ENCODE assay signal across 14 cellular contexts in the genomic region with DNA sequence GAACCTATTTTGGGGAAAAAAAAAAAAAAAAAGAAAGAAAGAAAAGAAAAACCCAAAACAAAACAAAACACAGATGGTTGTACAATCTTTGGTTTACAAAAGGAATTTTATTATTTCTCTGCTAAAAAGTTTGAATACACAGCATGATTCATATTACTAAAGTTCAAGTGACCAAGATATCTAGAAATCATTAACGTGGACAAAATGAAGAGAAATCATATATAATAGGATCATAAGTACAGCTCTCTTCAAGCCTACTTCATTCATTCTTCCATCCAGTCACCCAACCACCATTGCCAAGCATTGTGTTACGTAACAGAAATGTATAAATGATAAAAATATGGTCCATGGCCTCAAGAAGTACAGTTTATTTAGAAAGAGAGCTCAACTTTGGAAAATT. TPM values are rescaled to one million over a fixed set of nuclear protein-coding genes. Genes with fewer than 3 reads are reported as not detected.
DNase-seq lines count a peak whose midpoint lies in the region; ATAC-seq and TF ChIP-seq lines count a peak whose summit lies in the region.
"Had no signal": no experiment of that assay in that cellular context is flagged by ENCODE, and none has a peak within 500 bp of the region (broad histone marks: within the 10 kb centered on the region; RNA-seq: fewer than 3 reads in every experiment).

No MANE protein-coding gene starts in this region.

- H3K79me2 ChIP-seq in hepatocyte = no peaks in the 10 kb centered on the region

- H2BK20ac ChIP-seq in IMR-90 (ENCODE audit: low read depth, low read length) = no peak overlapping the region

- no peak overlapping the region for H3K4ac ChIP-seq in IMR-90 (ENCODE audit: low read depth, low read length)

- no peak overlapping the region for H4K5ac ChIP-seq in IMR-90 (ENCODE audit: low read depth, low read length)

- no peak overlapping the region for H4K8ac ChIP-seq in IMR-90 (ENCODE audit: low read depth in 2 of 2, low read length in 2 of 2)

- H3K4me1 ChIP-seq in IMR-90 (ENCODE audit: control insufficient read depth, insufficient read depth, low read length) = peaks cover 2% of the 10 kb centered on the region; the same call in 1 of the 2 replicates
- H3K4me1 ChIP-seq in hepatocyte (ENCODE audit: insufficient read depth) = no peaks in the 10 kb centered on the region
- H3K4me1 ChIP-seq: BE2C, Caco-2, HAP-1 had no signal

- no peak overlapping the region for H3K14ac ChIP-seq in IMR-90 (replicated peaks; ENCODE audit: low read depth, low read length)

- H3K4me3 ChIP-seq in IMR-90 (ENCODE audit: insufficient read depth, low read depth, low read length) (no peak overlapping the region), hepatocyte (no peak overlapping the region)
- H3K4me3 ChIP-seq: GM23248, HAP-1 had no signal

- H3K4me1 Mint-ChIP-seq in nephron progenitor cell = no peaks in the 10 kb centered on the region
- peaks cover 6% of the 10 kb centered on the region for H3K4me1 Mint-ChIP-seq in stimulated activated effector memory CD8-positive, alpha-beta T cell treated with anti-CD3 and anti-CD28 coated beads, Interleukin-12 subunit alpha, Interleukin-12 subunit beta, amount 100 ng/mL, for 72 hours

- no peak overlapping the region for H4K91ac ChIP-seq in IMR-90 (ENCODE audit: insufficient read depth, low read depth, low read length)

- no peak overlapping the region for H2BK5ac ChIP-seq in IMR-90 (ENCODE audit: low read depth, low read length, poor library complexity, severe bottlenecking)

- H2AFZ ChIP-seq in IMR-90 (replicated peaks; ENCODE audit: low read length, poor library complexity) (no peak overlapping the region), hepatocyte (no peak overlapping the region)
- H2AFZ ChIP-seq: GM23248 had no signal

- TF ChIP-seq CTCF in IMR-90 (conservative IDR thresholded peaks at IDR 0.05; ENCODE audit: low read depth, low read length) (no peak), hepatocyte (IDR thresholded peaks at IDR 0.05; ENCODE audit: poor library complexity) (no peak), nephron progenitor cell (IDR thresholded peaks at IDR 0.05) (no peak)

- H3K27ac ChIP-seq in IMR-90 (ENCODE audit: insufficient read depth, low read length) = no peak overlapping the region
- peak overlapping the region; percentile 2 for H3K27ac ChIP-seq in hepatocyte
- H3K27ac ChIP-seq: GM23248, HL-60 had no signal

- no peak overlapping the region for H2AK5ac ChIP-seq in IMR-90 (ENCODE audit: low read depth, low read length)

- no peaks in the 10 kb centered on the region for H3K9me3 Mint-ChIP-seq in nephron progenitor cell
- no peaks in the 10 kb centered on the region for H3K9me3 Mint-ChIP-seq in stimulated activated effector memory CD8-positive, alpha-beta T cell treated with anti-CD3 and anti-CD28 coated beads, Interleukin-12 subunit alpha, Interleukin-12 subunit beta, amount 100 ng/mL, for 72 hours

- DNase-seq in IMR-90 (no peak), hepatocyte (ENCODE audit: low spot score) (no peak), nephron progenitor cell (no peak), T1000 (lab: John Stamatoyannopoulos, UW) (no peak)
- no peak for DNase-seq in activated effector memory CD4-positive, alpha-beta T cell treated with anti-CD3 and anti-CD28 coated beads, Interleukin-2, amount 50 U/mL, for 16 hours
- DNase-seq in stimulated activated effector memory CD8-positive, alpha-beta T cell treated with anti-CD3 and anti-CD28 coated beads, Interleukin-12 subunit alpha, Interleukin-12 subunit beta, amount 100 ng/mL, for 72 hours (ENCODE audit: low spot score in 2 of 2) = no peak
- DNase-seq: ACHN; BE2C; C1 segment of cervical spinal cord; Caco-2; CD4-positive, CD25-positive, alpha-beta regulatory T cell; GM23248 had no signal

- ATAC-seq in IMR-90 (ENCODE audit: low read depth) = peak; percentile 24; the same call in 1 of the 2 replicates
- no peak for ATAC-seq in stimulated activated effector memory CD8-positive, alpha-beta T cell treated with anti-CD3 and anti-CD28 coated beads, Interleukin-12 subunit alpha, Interleukin-12 subunit beta, amount 100 ng/mL, for 72 hours

- intact Hi-C loops in IMR-90 (cut with micrococcal nuclease) = no loop called here

- no peak overlapping the region for H2BK120ac ChIP-seq in IMR-90 (ENCODE audit: low read depth, low read length)

- H3K36me3 ChIP-seq in IMR-90 (ENCODE audit: control insufficient read depth, insufficient read depth, low read length) (no peaks in the 10 kb centered on the region), hepatocyte (replicated peaks; ENCODE audit: insufficient read depth, low read depth) (no peaks in the 10 kb centered on the region)
- H3K36me3 ChIP-seq: BE2C, HAP-1 had no signal

- H3K56ac ChIP-seq in IMR-90 (ENCODE audit: extremely low read depth, insufficient read depth, low read length) = no peak overlapping the region

- peaks cover 21% of the 10 kb centered on the region for H3K36me3 Mint-ChIP-seq in nephron progenitor cell (ENCODE audit: low read depth)
- no peaks in the 10 kb centered on the region for H3K36me3 Mint-ChIP-seq in stimulated activated effector memory CD8-positive, alpha-beta T cell treated with anti-CD3 and anti-CD28 coated beads, Interleukin-12 subunit alpha, Interleukin-12 subunit beta, amount 100 ng/mL, for 72 hours

- in situ Hi-C loops in IMR-90 (cut with MboI; ENCODE audit: low sequenced_read_pairs) = no loop called here

- H3K9ac ChIP-seq in IMR-90 (ENCODE audit: low read depth, low read length) = no peak overlapping the region
- H3K9ac ChIP-seq: GM23248 had no signal

- no CpG with 5 or more reads among the region's 2 CpGs for WGBS in IMR-90 (ENCODE audit: extremely low coverage in 2 of 2, insufficient read length in 1 of 2), 2 experiments
- WGBS in hepatocyte (ENCODE audit: low lambda C conversion rate, missing lambda C conversion rate) = 83% methylated on average over 2 of the region's 2 CpGs

- POLR2A ChIA-PET in IMR-90 (lab: Charles Lee; ENCODE audit: unreplicated experiment) = interaction anchor here (0.6 kb wide), 1 partner anchor 9 kb away, joined by 3 read pairs; no protein-coding TSS in a partner anchor

- H3K4me2 ChIP-seq in IMR-90 (ENCODE audit: low read depth, low read length) (peak overlapping the region; percentile 40; the same call in 1 of the 2 replicates), hepatocyte (no peak overlapping the region)

- CTCF ChIA-PET in IMR-90 (lab: Yijun Ruan, JAX) = interaction anchor here (0.7 to 1.5 kb wide), 2 partner anchors 12 to 21 kb away, joined by 3 to 4 read pairs; no protein-coding TSS in a partner anchor

- H3K9me1 ChIP-seq in IMR-90 (ENCODE audit: insufficient read depth, low read length) = no peaks in the 10 kb centered on the region

- TF ChIP-seq RAD21 in IMR-90 (IDR thresholded peaks at IDR 0.05; ENCODE audit: low read length) = no peak

- H4K20me1 ChIP-seq in IMR-90 (ENCODE audit: insufficient read depth, low read length) (no peaks in the 10 kb centered on the region), hepatocyte (ENCODE audit: insufficient read depth, poor library complexity, severe bottlenecking) (no peaks in the 10 kb centered on the region)

- H3K27me3 ChIP-seq in IMR-90 (ENCODE audit: control insufficient read depth, insufficient read depth, low read length) = no peaks in the 10 kb centered on the region
- no peaks in the 10 kb centered on the region for H3K27me3 ChIP-seq in hepatocyte
- H3K27me3 ChIP-seq: BE2C had no signal

- H3K27me3 Mint-ChIP-seq in nephron progenitor cell (ENCODE audit: low read depth, poor library complexity) = no peaks in the 10 kb centered on the region
- H3K27me3 Mint-ChIP-seq: CD4-positive, CD25-positive, alpha-beta regulatory T cell had no signal

- H2AK9ac ChIP-seq in IMR-90 (replicated peaks; ENCODE audit: low read depth, low read length, poor library complexity) = no peak overlapping the region

- H3K18ac ChIP-seq in IMR-90 (ENCODE audit: low read depth, low read length) = no peak overlapping the region

- H3K9me2 ChIP-seq in hepatocyte (replicated peaks; ENCODE audit: insufficient read depth) = no peaks in the 10 kb centered on the region

- no peaks in the 10 kb centered on the region for H3K9me3 ChIP-seq in IMR-90 (ENCODE audit: control insufficient read depth, insufficient read depth, low read length)
- H3K9me3 ChIP-seq in hepatocyte (ENCODE audit: low read depth) = no peaks in the 10 kb centered on the region
- H3K9me3 ChIP-seq: BE2C, Caco-2, HAP-1 had no signal

- no peak overlapping the region for H3K4me3 Mint-ChIP-seq in nephron progenitor cell
- H3K4me3 Mint-ChIP-seq in stimulated activated effector memory CD8-positive, alpha-beta T cell treated with anti-CD3 and anti-CD28 coated beads, Interleukin-12 subunit alpha, Interleukin-12 subunit beta, amount 100 ng/mL, for 72 hours = no peak overlapping the region
- H3K4me3 Mint-ChIP-seq: CD4-positive, CD25-positive, alpha-beta regulatory T cell had no signal

- no peak for TF ChIP-seq POLR2A in IMR-90 (IDR thresholded peaks at IDR 0.05; ENCODE audit: low read depth, low read length)

- no peak overlapping the region for H2BK15ac ChIP-seq in IMR-90 (ENCODE audit: low read depth, low read length)

- H3K23ac ChIP-seq in IMR-90 (ENCODE audit: low read depth, low read length) = no peak overlapping the region

- peaks cover 2 to 3% of the 10 kb centered on the region in 2 experiments; a peak in 1 of 4 replicates for H3K79me1 ChIP-seq in IMR-90 (ENCODE audit: low read depth in 1 of 2, low read length in 2 of 2)

- dilution Hi-C loops in IMR-90 (cut with HindIII; ENCODE audit: low sequenced_read_pairs, unreplicated experiment) = no loop called here

- peak overlapping the region; percentile 1 for H3K27ac Mint-ChIP-seq in nephron progenitor cell
- no peak overlapping the region for H3K27ac Mint-ChIP-seq in stimulated activated effector memory CD8-positive, alpha-beta T cell treated with anti-CD3 and anti-CD28 coated beads, Interleukin-12 subunit alpha, Interleukin-12 subunit beta, amount 100 ng/mL, for 72 hours
- H3K27ac Mint-ChIP-seq: CD4-positive, CD25-positive, alpha-beta regulatory T cell had no signal

- BruUV-seq in IMR-90 (replicated peaks; lab: Mats Ljungman, UMichigan) = no TSS peak

TF ChIP-seq in IMR-90, 13 proteins besides CTCF, POLR2A, EP300 and RAD21:
- TF ChIP-seq CHD1 (IDR thresholded peaks at IDR 0.05; ENCODE audit: low read depth, low read length) = no peak

RNA-seq across cellular contexts. Expression of a gene that starts 52.9 kb away (rescaled TPM):
- total RNA-seq in IMR-90 (2012; rRNA removed) (4.5 and 8.3 TPM in 2 replicates), hepatocyte (13.9 and 17.7 TPM in 2 replicates)
- polyA plus RNA-seq in IMR-90 (2012; rRNA removed) (1.8 and 2.8 TPM in 2 replicates), hepatocyte (3.7 and 4.7 TPM in 2 replicates)
- 0.20 and 0.38 TPM in 2 replicates for polyA plus RNA-seq in IMR-90 (2012; cell fraction: cytosol; rRNA removed)
- 0.71 and 8.9 TPM in 2 replicates for polyA plus RNA-seq in IMR-90 (2012; cell fraction: nucleus; rRNA removed; ENCODE audit: low replicate concordance)
